ENCODE assay signal across 8 cellular contexts in genomic region chr14:101947904-101948665, GRCh38. TPM values are rescaled to one million over a fixed set of nuclear protein-coding genes. Genes with fewer than 3 reads are reported as not detected.
DNase-seq lines count a peak whose midpoint lies in the region; ATAC-seq and TF ChIP-seq lines count a peak whose summit lies in the region.

No MANE protein-coding gene starts in this region.

- TF ChIP-seq CTCF in GM10248 (IDR thresholded peaks at IDR 0.05; ENCODE audit: control extremely low read depth, extremely low read depth, low read depth, missing control alignments): no peak
- TF ChIP-seq CTCF in SK-N-SH (IDR thresholded peaks at IDR 0.05): no peak

- ATAC-seq in HG02610 (IDR thresholded peaks at IDR 0.05; ENCODE audit: unreplicated experiment): peak; percentile 97
- peak; percentile 96 to 97 for ATAC-seq in activated naive CD4-positive, alpha-beta T cell treated with anti-CD3 and anti-CD28 coated beads, Interleukin-2, amount 50 U/mL, for 72 hours

- POLR2A ChIA-PET in GM10248 (lab: Yijun Ruan, JAX) (interaction anchor here (0.5 to 1.1 kb wide), 5 partner anchors 15 to 403 kb away, joined by 3 to 12 read pairs (median 4); no protein-coding TSS in a partner anchor), SK-N-SH (lab: Yijun Ruan, JAX) (interaction anchor here (0.7 to 1.7 kb wide), 5 partner anchors 19 to 237 kb away, joined by 3 to 7 read pairs (median 3); no protein-coding TSS in a partner anchor)

- no peak for TF ChIP-seq EP300 in SK-N-SH (IDR thresholded peaks at IDR 0.05; ENCODE audit: borderline replicate concordance in 1 of 2, low read depth in 1 of 2, low read length in 1 of 2)

- peaks cover 6 to 15% of the 10 kb centered on the region in 2 donors for H3K36me3 Mint-ChIP-seq in activated naive CD4-positive, alpha-beta T cell treated with anti-CD3 and anti-CD28 coated beads, Interleukin-2, amount 50 U/mL, for 72 hours

- no peaks in the 10 kb centered on the region for H3K9me3 Mint-ChIP-seq in activated naive CD4-positive, alpha-beta T cell treated with anti-CD3 and anti-CD28 coated beads, Interleukin-2, amount 50 U/mL, for 72 hours

- no peaks in the 10 kb centered on the region for H3F3A ChIP-seq in SK-N-SH (replicated peaks; ENCODE audit: insufficient read depth)

- H3K4me3 ChIP-seq in SK-N-SH (ENCODE audit: low read depth in 2 of 2, low read length in 1 of 2): peak overlapping the region; percentile 83 to 91

- peak; percentile 100 for DNase-seq in GM10248 (ENCODE audit: extremely low spot score)
- peak; percentile 100 for DNase-seq in NCI-H1092 (lab: John Stamatoyannopoulos, UW)
- DNase-seq in SK-N-SH: peak; percentile 97
- DNase-seq in activated naive CD4-positive, alpha-beta T cell treated with anti-CD3 and anti-CD28 coated beads, Interleukin-2, amount 50 U/mL, for 72 hours (ENCODE audit: low spot score in 2 of 2): peak; percentile 99 to 100
- peak; percentile 99 for DNase-seq in globus pallidus (ENCODE audit: low spot score)
- DNase-seq in non-pigmented ciliary epithelial cell (ENCODE audit: low read depth): peak; percentile 100
- peak; percentile 99 for DNase-seq in superior temporal gyrus (ENCODE audit: extremely low spot score)

- H3K4me1 ChIP-seq in SK-N-SH (ENCODE audit: control insufficient read depth in 1 of 2, insufficient read depth in 2 of 2, low read depth in 1 of 2, low read length in 1 of 2): peaks cover 0 to 13% of the 10 kb centered on the region in 2 experiments; a peak in 1 of 4 replicates

- WGBS in SK-N-SH (ENCODE audit: low lambda C conversion rate): 2% methylated on average over 27 of the region's 53 CpGs

- H3K27ac ChIP-seq in SK-N-SH (ENCODE audit: low read depth in 2 of 2, low read length in 1 of 2): peak overlapping the region; percentile 86 to 94

- H3K79me2 ChIP-seq in SK-N-SH (ENCODE audit: insufficient read depth): peaks cover 18% of the 10 kb centered on the region

- peak overlapping the region; percentile 95 to 98 for H3K27ac Mint-ChIP-seq in activated naive CD4-positive, alpha-beta T cell treated with anti-CD3 and anti-CD28 coated beads, Interleukin-2, amount 50 U/mL, for 72 hours

- CTCF ChIA-PET in GM10248 (lab: Yijun Ruan, JAX): interaction anchor here (0.9 to 1.9 kb wide), 7 partner anchors 12 to 369 kb away, joined by 3 to 14 read pairs (median 3); no protein-coding TSS in a partner anchor
- CTCF ChIA-PET in SK-N-SH (lab: Yijun Ruan, JAX): interaction anchor here (0.7 to 4.5 kb wide), 6 partner anchors 13 to 241 kb away, joined by 3 to 31 read pairs (median 4); no protein-coding TSS in a partner anchor

- no peaks in the 10 kb centered on the region for H3K27me3 ChIP-seq in SK-N-SH (ENCODE audit: insufficient read depth)

- peak overlapping the region; percentile 99 for H3K4me2 ChIP-seq in SK-N-SH

- no peaks in the 10 kb centered on the region for H3K36me3 ChIP-seq in SK-N-SH (replicated peaks in 1 of 2; ENCODE audit: control insufficient read depth in 1 of 2, insufficient read depth in 2 of 2, low read length in 1 of 2)

- peak overlapping the region; percentile 99 for H3K9ac ChIP-seq in SK-N-SH

- H4K20me1 ChIP-seq in SK-N-SH (ENCODE audit: insufficient read depth): no peaks in the 10 kb centered on the region

- H3K9me3 ChIP-seq in SK-N-SH: no peaks in the 10 kb centered on the region

- H3K9me2 ChIP-seq in SK-N-SH: no peaks in the 10 kb centered on the region

- peak overlapping the region; percentile 85 for H2AFZ ChIP-seq in SK-N-SH (ENCODE audit: low read depth)

- TF ChIP-seq RAD21 in SK-N-SH (IDR thresholded peaks at IDR 0.05; ENCODE audit: low read length): no peak

TF ChIP-seq in SK-N-SH, 30 proteins besides CTCF, POLR2A, EP300 and RAD21 (continues in another document):
- TF ChIP-seq USF2 (IDR thresholded peaks at IDR 0.05; ENCODE audit: borderline replicate concordance, low read depth, low read length) (peak; percentile 99), REST (IDR thresholded peaks at IDR 0.05; ENCODE audit: low read depth, low read length) (no peak; the same call in 1 of the 2 replicates), FOXJ3 (CRISPR knock-in tag; IDR thresholded peaks at IDR 0.05) (0 out of 2 replicates have a peak, but pooled peaks have one; percentile 9), NRF1 (IDR thresholded peaks at IDR 0.05; ENCODE audit: low read depth, low read length) (no peak), TCF12 (IDR thresholded peaks at IDR 0.05) (no peak), ELF1 (IDR thresholded peaks at IDR 0.05) (peak; percentile 35), RXRA (IDR thresholded peaks at IDR 0.05; ENCODE audit: borderline replicate concordance, low read depth) (no peak), TAF1 (IDR thresholded peaks at IDR 0.05; ENCODE audit: borderline replicate concordance, low read depth, low read length) (peak; percentile 89), ZBTB33 (IDR thresholded peaks at IDR 0.05; ENCODE audit: borderline replicate concordance, low read depth) (peak; percentile 100), YY1 (IDR thresholded peaks at IDR 0.05; ENCODE audit: low read depth) (0 out of 2 replicates have a peak, but pooled peaks have one; percentile 11), NFIC (IDR thresholded peaks at IDR 0.05; ENCODE audit: borderline replicate concordance) (no peak), CHD2 (IDR thresholded peaks at IDR 0.05; ENCODE audit: low read length, partially characterized antibody) (peak; percentile 100), FOXM1 (IDR thresholded peaks at IDR 0.05; ENCODE audit: low read depth) (no peak), TEAD4 (IDR thresholded peaks at IDR 0.05; ENCODE audit: borderline replicate concordance, insufficient read depth) (no peak), MXI1 (IDR thresholded peaks at IDR 0.05; ENCODE audit: low read depth, low read length) (peak; percentile 92), IRF3 (IDR thresholded peaks at IDR 0.05; ENCODE audit: low read depth, low read length) (peak; percentile 77), MEF2A (IDR thresholded peaks at IDR 0.05; ENCODE audit: borderline replicate concordance, low read depth) (no peak), EZH2phosphoT487 (IDR thresholded peaks at IDR 0.05; ENCODE audit: borderline replicate concordance, low read depth) (no peak)

RNA-seq across cellular contexts. Expression of gene DYNC1H1, which starts 16.3 kb away (rescaled TPM):
- 110 and 140 TPM in 2 replicates for polyA plus RNA-seq in SK-N-SH (2012; rRNA removed)
- 78.2 and 105 TPM in 2 replicates for polyA plus RNA-seq in SK-N-SH (2012; cell fraction: cytosol; rRNA removed)
- polyA plus RNA-seq in SK-N-SH (2012; cell fraction: nucleus; rRNA removed): 354 and 413 TPM in 2 replicates
- 100 to 1,000 TPM; 368 to 465 TPM for total RNA-seq in activated naive CD4-positive, alpha-beta T cell treated with anti-CD3 and anti-CD28 coated beads, Interleukin-2, amount 50 U/mL, for 72 hours

Comparison
In these comparisons a context has a peak if more than half of its experiments do, and no peak if none do; other contexts are left out.
1. Peak in every context shown above with its lines: DNase-seq, ATAC-seq, H3K4me3 ChIP-seq and H3K27ac ChIP-seq.